ENCODE assay signal across 8 cellular contexts in the genomic region with DNA sequence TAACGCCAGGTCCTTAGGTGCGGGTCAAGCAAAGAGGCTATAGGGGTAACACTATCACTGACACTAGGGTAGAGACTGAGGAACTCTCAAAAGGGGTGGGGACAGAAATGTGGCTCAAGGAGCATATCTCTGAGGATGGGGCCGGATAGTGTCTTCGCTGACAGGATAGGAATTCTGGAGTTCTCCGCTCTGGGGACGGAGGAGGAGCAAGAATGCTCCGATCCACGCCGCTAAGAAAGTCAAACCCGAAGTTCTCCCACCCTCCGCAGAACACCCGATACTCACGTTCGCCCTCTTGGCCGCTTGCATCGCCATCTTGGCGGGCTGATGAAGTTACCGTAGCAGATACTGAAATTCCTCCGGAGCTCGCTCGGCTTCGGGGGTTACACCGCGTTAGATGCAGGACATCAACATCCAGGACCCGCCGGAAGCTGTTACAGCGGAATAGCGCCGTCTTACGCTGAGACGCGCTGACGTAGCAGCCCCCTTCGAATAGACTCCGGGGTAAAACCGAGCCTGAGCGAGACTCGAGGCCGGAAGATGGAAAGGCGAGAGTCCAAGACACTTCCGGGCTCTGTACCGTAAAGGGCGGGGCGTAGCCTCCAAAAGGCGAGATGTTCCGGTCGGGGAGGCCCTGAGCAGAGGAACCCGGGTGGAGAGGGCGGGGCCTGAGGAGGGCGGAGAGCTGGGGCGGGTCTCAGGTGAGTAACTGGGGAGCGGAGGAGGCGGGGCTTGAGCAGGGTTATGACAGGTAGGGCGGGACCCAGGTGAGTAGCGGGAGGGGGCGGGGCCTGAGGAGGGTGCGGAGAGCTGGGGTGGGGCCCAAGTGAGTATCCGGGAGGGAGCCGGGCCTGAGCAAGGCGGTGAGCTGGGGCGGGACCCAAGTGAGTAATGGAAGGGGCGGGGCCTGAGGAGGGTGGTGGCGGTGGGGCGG. TPM values are rescaled to one million over a fixed set of nuclear protein-coding genes. Genes with fewer than 3 reads are reported as not detected.
DNase-seq lines count a peak whose midpoint lies in the region; ATAC-seq and TF ChIP-seq lines count a peak whose summit lies in the region.

A gene with protein sequence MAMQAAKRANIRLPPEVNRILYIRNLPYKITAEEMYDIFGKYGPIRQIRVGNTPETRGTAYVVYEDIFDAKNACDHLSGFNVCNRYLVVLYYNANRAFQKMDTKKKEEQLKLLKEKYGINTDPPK (minus strand): TSS at position 412 of the 934 bp plus-strand sequence. CDS start 97 bp downstream, at position 315.

- H3K4me1 Mint-ChIP-seq in activated B cell treated with CpG ODN at 0.5 μM for 24 hours: peaks cover 28% of the 10 kb centered on the region

- H3K4me1 ChIP-seq in smooth muscle cell (ENCODE audit: low read depth): peaks cover 15% of the 10 kb centered on the region

- peaks cover 46% of the 10 kb centered on the region for H3K79me2 ChIP-seq in smooth muscle cell (ENCODE audit: low read depth)

- H3K4me3 Mint-ChIP-seq in activated B cell treated with CpG ODN at 0.5 μM for 24 hours: peak within 1 kb of the TSS; percentile 100

- peak; percentile 93 for ATAC-seq in HG03196 (IDR thresholded peaks at IDR 0.05; ENCODE audit: unreplicated experiment)
- ATAC-seq in activated B cell treated with CpG ODN at 0.5 μM for 24 hours (ENCODE audit: low read depth): peak; percentile 87

- H3K27me3 ChIP-seq in smooth muscle cell (ENCODE audit: low read depth): no peaks in the 10 kb centered on the region

- peak within 1 kb of the TSS; percentile 99 for H3K27ac Mint-ChIP-seq in activated B cell treated with CpG ODN at 0.5 μM for 24 hours

- CTCF ChIA-PET in activated B cell treated with CpG ODN at 0.5 μM for 24 hours (lab: Charles Lee): interaction anchor here (1.0 to 2.1 kb wide), 3 partner anchors 8 to 149 kb away, joined by 5 to 15 read pairs (median 8); a partner anchor contains a TSS

- H3K9me3 ChIP-seq in smooth muscle cell (replicated peaks; ENCODE audit: low read depth): no peaks in the 10 kb centered on the region

- peaks cover 12% of the 10 kb centered on the region for H3F3A ChIP-seq in smooth muscle cell (ENCODE audit: low read depth)

- no peaks in the 10 kb centered on the region for H3K9me3 Mint-ChIP-seq in activated B cell treated with CpG ODN at 0.5 μM for 24 hours

- DNase-seq in AG08395 (ENCODE audit: low spot score): peak; percentile 95
- DNase-seq in NCI-H345 (lab: John Stamatoyannopoulos, UW): peak; percentile 100
- peak; percentile 98 for DNase-seq in activated B cell treated with CpG ODN at 0.5 μM for 24 hours
- peak; percentile 56 to 99 (median 95) for DNase-seq in caudate nucleus (lab: John Stamatoyannopoulos, UW)
- peak; percentile 95 for DNase-seq in iPS-NIHi7 (ENCODE audit: extremely low spot score)
- DNase-seq in smooth muscle cell (lab: John Stamatoyannopoulos, UW; ENCODE audit: unreplicated experiment): peak; percentile 89

- H3K4me3 ChIP-seq in smooth muscle cell: peak within 1 kb of the TSS; percentile 84

- POLR2A ChIA-PET in activated B cell treated with CpG ODN at 0.5 μM for 24 hours (lab: Charles Lee): interaction anchor here (0.6 to 3.1 kb wide), 15 partner anchors 8 to 1802 kb away, joined by 3 to 111 read pairs (median 6); a partner anchor contains a TSS

- peaks cover 30% of the 10 kb centered on the region for H4K20me1 ChIP-seq in smooth muscle cell (ENCODE audit: low read depth)

- TF ChIP-seq CTCF in activated B cell treated with CpG ODN at 0.5 μM for 24 hours (IDR thresholded peaks at IDR 0.05): no peak
- no peak for TF ChIP-seq CTCF in smooth muscle cell (IDR thresholded peaks at IDR 0.05; ENCODE audit: borderline replicate concordance, insufficient read depth, poor library complexity, severe bottlenecking)

- intact Hi-C loops in activated B cell treated with CpG ODN at 0.5 μM for 24 hours (cut with micrococcal nuclease): loop anchor here (1.0 to 5.0 kb wide), 9 partner anchors 8 to 1956 kb away; a partner anchor contains a TSS

- TF ChIP-seq POLR2A in GM18951 (IDR thresholded peaks at IDR 0.05; ENCODE audit: extremely low read depth, insufficient read depth, insufficient read length): peak; percentile 91

- no peaks in the 10 kb centered on the region for H3K27me3 Mint-ChIP-seq in activated B cell treated with CpG ODN at 0.5 μM for 24 hours

- peak within 1 kb of the TSS; percentile 91 for H3K4me2 ChIP-seq in smooth muscle cell

- H3K27ac ChIP-seq in caudate nucleus (ENCODE audit: low read depth, low read length): peak within 1 kb of the TSS; percentile 88
- H3K27ac ChIP-seq in smooth muscle cell (ENCODE audit: low read depth): peak within 1 kb of the TSS; percentile 79

- in situ Hi-C loops in GM18951 (cut with MboI; ENCODE audit: low sequenced_read_pairs, unreplicated experiment): no loop called here

- H3K9ac ChIP-seq in smooth muscle cell (ENCODE audit: low read depth): peak within 1 kb of the TSS; percentile 80

- peak within 1 kb of the TSS; percentile 96 for H2AFZ ChIP-seq in smooth muscle cell (ENCODE audit: low read depth)

- H3K36me3 ChIP-seq in smooth muscle cell (ENCODE audit: low read depth): no peaks in the 10 kb centered on the region

- WGBS in smooth muscle cell (ENCODE audit: low lambda C conversion rate): under 1% methylated on average over 47 of the region's 64 CpGs

- H3K36me3 Mint-ChIP-seq in activated B cell treated with CpG ODN at 0.5 μM for 24 hours (ENCODE audit: low read depth): peaks cover 39% of the 10 kb centered on the region

RNA-seq across cellular contexts. Expression of the gene that starts here (rescaled TPM):
- total RNA-seq in activated B cell treated with CpG ODN at 0.5 μM for 24 hours: 70.4 and 71.4 TPM in 2 replicates
- total RNA-seq in smooth muscle cell: 260 and 279 TPM in 2 replicates
- 210 and 220 TPM in 2 replicates for polyA plus RNA-seq in smooth muscle cell

Comparison
In these comparisons a context has a peak if more than half of its experiments do, and no peak if none do; other contexts are left out.
1. Peak in every context shown above with its lines: DNase-seq, ATAC-seq, H3K4me3 ChIP-seq and H3K27ac ChIP-seq.